ENCODE assay signal across 10 cellular contexts in the genomic region with DNA sequence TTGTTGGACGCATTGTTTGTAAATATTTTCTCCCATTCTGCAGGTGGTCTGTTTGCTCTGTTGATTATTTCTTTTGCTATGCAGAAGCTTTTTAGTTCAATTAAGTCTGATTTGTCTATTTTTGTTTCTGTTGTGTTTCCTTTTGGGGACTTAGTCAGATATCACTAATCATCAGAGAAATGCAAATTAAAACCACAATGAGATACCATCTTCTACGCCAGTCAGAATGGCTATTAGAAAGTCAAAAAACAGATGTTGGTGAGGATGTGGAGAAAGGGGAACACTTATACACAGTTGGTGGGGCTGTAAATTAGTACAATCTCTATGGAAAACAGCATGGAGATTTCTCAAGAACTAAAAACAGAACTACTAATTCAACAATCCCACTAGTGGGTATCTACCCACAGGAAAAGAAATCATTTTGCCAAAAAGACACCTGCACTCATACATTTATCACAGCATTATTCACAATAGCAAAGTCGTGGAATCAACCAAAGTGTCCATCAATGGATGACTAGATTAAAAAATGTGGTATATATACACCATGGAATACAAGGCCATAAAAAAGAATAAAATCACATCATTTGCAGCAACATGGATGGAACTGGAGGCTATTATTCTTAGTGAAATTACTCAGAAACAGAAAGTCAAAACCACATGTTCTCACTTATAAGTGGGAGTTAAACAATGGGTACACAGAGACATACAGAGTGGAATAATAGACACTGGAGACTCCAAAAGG. TPM values are rescaled to one million over a fixed set of nuclear protein-coding genes. Genes with fewer than 3 reads are reported as not detected.
DNase-seq lines count a peak whose midpoint lies in the region; ATAC-seq and TF ChIP-seq lines count a peak whose summit lies in the region.
"Had no signal": no experiment of that assay in that cellular context is flagged by ENCODE, and none has a peak within 500 bp of the region (broad histone marks: within the 10 kb centered on the region; RNA-seq: fewer than 3 reads in every experiment).

No MANE protein-coding gene starts in this region.

- H3K27ac ChIP-seq in mammary epithelial cell (ENCODE audit: insufficient read depth, low read depth, low read length) (no peak overlapping the region), transverse colon (no peak overlapping the region)

- dilution Hi-C loops in mammary epithelial cell (cut with HindIII; ENCODE audit: low sequenced_read_pairs), result no loop called here

- no peak overlapping the region for H3K4me3 Mint-ChIP-seq in MCF 10A (ENCODE audit: unreplicated experiment)

- peak overlapping the region; percentile 32 for H3K27ac Mint-ChIP-seq in MCF 10A (ENCODE audit: low read depth, unreplicated experiment)

- peak; percentile 74 for ATAC-seq in HG02759 (IDR thresholded peaks at IDR 0.05; ENCODE audit: unreplicated experiment)

- H3K9ac ChIP-seq in mammary epithelial cell (ENCODE audit: insufficient read depth, low read length), result no peak overlapping the region

- no peak for TF ChIP-seq EP300 in transverse colon (IDR thresholded peaks at IDR 0.05; ENCODE audit: low read depth)

- H2AFZ ChIP-seq in mammary epithelial cell (ENCODE audit: low read depth, low read length), result no peak overlapping the region

- no peaks in the 10 kb centered on the region for H3K9me3 Mint-ChIP-seq in MCF 10A (ENCODE audit: unreplicated experiment)

- in situ Hi-C loops in mammary epithelial cell (cut with MboI; ENCODE audit: low sequenced_read_pairs in 2 of 2), result no loop called here
- in situ Hi-C loops in transverse colon (cut with MboI; ENCODE audit: low pct_ligation_motif_present in 1 of 4, low pct_unique_long_range_greater_than_20kb in 1 of 4, low sequenced_read_pairs in 3 of 4), result loop anchor here in 2 of 4 donors (25.0 kb wide), 2 partner anchors 389 to 814 kb away; a partner anchor contains a TSS

- TF ChIP-seq POLR2A in transverse colon (IDR thresholded peaks at IDR 0.05), result no peak

- no peaks in the 10 kb centered on the region for H3K9me3 ChIP-seq in mammary epithelial cell (replicated peaks; ENCODE audit: insufficient read depth, low read length)
- H3K9me3 ChIP-seq in transverse colon, result no peaks in the 10 kb centered on the region

- CTCF ChIA-PET in MCF 10A (lab: Yijun Ruan, JAX) (interaction anchor here (0.5 to 1.1 kb wide), 3 partner anchors 8 to 203 kb away, joined by 3 to 4 read pairs (median 3); a partner anchor contains a TSS), mammary epithelial cell (lab: Charles Lee; ENCODE audit: low non-redundant PET) (no interaction called here)

- no peaks in the 10 kb centered on the region for H3K4me1 ChIP-seq in mammary epithelial cell (ENCODE audit: insufficient read depth, low read length)
- H3K4me1 ChIP-seq in transverse colon, result peaks cover 0 to 7% (median 5%) of the 10 kb centered on the region in 4 donors

- no TSS peak for BruUV-seq in MCF 10A (replicated peaks; lab: Mats Ljungman, UMichigan)
- BruUV-seq in mammary epithelial cell (replicated peaks; lab: Mats Ljungman, UMichigan), result no TSS peak

- H3K36me3 Mint-ChIP-seq in MCF 10A (ENCODE audit: insufficient read depth, unreplicated experiment), result peaks cover 25% of the 10 kb centered on the region

- no peak overlapping the region for H3K4me2 ChIP-seq in mammary epithelial cell (ENCODE audit: insufficient read depth, low read depth, low read length)

- DNase-seq in MCF 10A (ENCODE audit: unreplicated experiment) (no peak), mammary epithelial cell (no peak), germinal center (ENCODE audit: low spot score) (no peak), NCI-H510A (lab: John Stamatoyannopoulos, UW) (no peak), transverse colon (no peak)
- peak; percentile 48 for DNase-seq in Jurkat, Clone E6-1 (ENCODE audit: low read depth, low spot score)
- DNase-seq in stimulated activated CD4-positive, alpha-beta T cell treated with anti-CD3 and anti-CD28 coated beads, Interleukin-4, amount 100 ng/mL, for 4 hours, result no peak
- DNase-seq: NCI-H2081 treated with DMSO at 0.1 percent for 48 hours, T-helper 9 cell had no signal

- H3K27me3 ChIP-seq in mammary epithelial cell (ENCODE audit: insufficient read depth, low read length) (no peaks in the 10 kb centered on the region), transverse colon (no peaks in the 10 kb centered on the region)

- no peak overlapping the region for H3K4me3 ChIP-seq in mammary epithelial cell (replicated peaks in 1 of 3; ENCODE audit: insufficient read depth in 1 of 3, low read depth in 2 of 3, low read length in 3 of 3)
- H3K4me3 ChIP-seq in Jurkat, Clone E6-1 (ENCODE audit: low read length), result no peak overlapping the region
- H3K4me3 ChIP-seq in transverse colon, result no peak overlapping the region

- POLR2A ChIA-PET in MCF 10A (lab: Yijun Ruan, JAX), result no interaction called here

- 88% methylated on average over 3 of the region's 3 CpGs for WGBS in mammary epithelial cell (ENCODE audit: low coverage, missing lambda C conversion rate)
- WGBS in transverse colon (ENCODE audit: low coverage in 1 of 2), 2 donors, result 81 to 85% methylated on average over 3 of the region's 3 CpGs

- H3K36me3 ChIP-seq in mammary epithelial cell (ENCODE audit: insufficient read depth, low read length) (peaks cover 10% of the 10 kb centered on the region), transverse colon (peaks cover 0 to 11% (median 0%) of the 10 kb centered on the region in 4 donors)

- H3K79me2 ChIP-seq in mammary epithelial cell (ENCODE audit: insufficient read depth, low read length), result peaks cover 16% of the 10 kb centered on the region

- H3K4me1 Mint-ChIP-seq in MCF 10A (ENCODE audit: insufficient read depth, unreplicated experiment), result peaks cover 8% of the 10 kb centered on the region

- intact Hi-C loops in MCF 10A (cut with micrococcal nuclease) (no loop called here), mammary epithelial cell (cut with micrococcal nuclease) (no loop called here), transverse colon (cut with DNase I; ENCODE audit: low total_unique reads) (no loop called here)

- TF ChIP-seq CTCF in MCF 10A (IDR thresholded peaks at IDR 0.05; ENCODE audit: unreplicated experiment), result no peak
- TF ChIP-seq CTCF in mammary epithelial cell (conservative IDR thresholded peaks at IDR 0.05 in 1 of 2, IDR thresholded peaks at IDR 0.05 in 1 of 2; ENCODE audit: extremely low read depth in 1 of 2, insufficient read depth in 1 of 2, low read depth in 1 of 2, low read length in 2 of 2), result no peak
- no peak for TF ChIP-seq CTCF in transverse colon (IDR thresholded peaks at IDR 0.05)

- H4K20me1 ChIP-seq in mammary epithelial cell (ENCODE audit: insufficient read depth, low read length), result no peaks in the 10 kb centered on the region

- no peaks in the 10 kb centered on the region for H3K27me3 Mint-ChIP-seq in MCF 10A (ENCODE audit: insufficient read depth, unreplicated experiment)

RNA-seq across cellular contexts. Expression of a gene that starts 8.1 kb away (rescaled TPM):
- total RNA-seq in MCF 10A (2022), result 18.0 and 27.8 TPM in 2 replicates
- total RNA-seq in mammary epithelial cell, result 10 to 100 TPM in 1 of 2 donors, 1 to 10 TPM in 1; 9.3 to 20.4 TPM
- polyA plus RNA-seq in mammary epithelial cell, result 17.0 TPM
- polyA minus RNA-seq in mammary epithelial cell, result 10.3 TPM
- polyA plus RNA-seq in Jurkat, Clone E6-1 (2012; ENCODE audit: insufficient read depth, insufficient read length), result 9.6 TPM
- 10 to 100 TPM in 3 of 4 donors, under 1 TPM in 1; 0.75 to 14.4 (median 12.2) TPM for total RNA-seq in transverse colon

RNA-seq across cellular contexts. Expression of a gene that starts 58.2 kb away (rescaled TPM):
- total RNA-seq in MCF 10A (2022) (5.5 and 6.0 TPM in 2 replicates), mammary epithelial cell (10 to 100 TPM in 1 of 2 donors, under 1 TPM in 1; 0.17 to 17.4 TPM), transverse colon (1 to 10 TPM in 3 of 4 donors, under 1 TPM in 1; 0.75 to 5.4 (median 4.3) TPM)
- polyA plus RNA-seq in mammary epithelial cell, result 5.1 TPM
- 7.8 TPM for polyA minus RNA-seq in mammary epithelial cell
- polyA plus RNA-seq in Jurkat, Clone E6-1 (2012; ENCODE audit: insufficient read depth, insufficient read length), result 0.93 TPM
